27 cellular contexts compared by ENCODE assay signal in the genomic region with DNA sequence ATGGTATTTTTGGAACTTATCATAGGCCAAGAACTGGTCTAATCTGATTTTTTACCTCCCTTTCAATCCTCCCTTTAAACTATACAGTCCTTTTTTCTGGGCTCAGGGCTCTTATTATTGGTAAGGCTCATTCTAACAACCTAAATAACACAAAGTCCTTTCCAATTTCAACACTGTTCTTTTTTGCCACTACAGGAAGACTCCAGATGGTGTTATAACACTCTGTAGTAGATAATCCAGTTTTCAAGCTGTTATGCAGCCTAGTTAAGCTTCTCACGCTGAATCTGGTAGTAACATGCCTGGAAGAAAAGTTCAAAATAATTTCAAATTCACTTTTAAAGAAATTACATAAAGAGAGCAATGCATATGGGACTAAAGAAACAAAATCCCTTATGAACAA. TPM values are rescaled to one million over a fixed set of nuclear protein-coding genes. Genes with fewer than 3 reads are reported as not detected.
"Had no signal": no experiment of that assay in that cellular context is flagged by ENCODE, and none has a peak within 500 bp of the region (broad histone marks: within the 10 kb centered on the region; RNA-seq: fewer than 3 reads in every experiment).

No MANE protein-coding gene starts in this region.

- ATAC-seq: activated CD4-positive, CD25-positive, alpha-beta regulatory T cell treated with anti-CD3 and anti-CD28 coated beads, Interleukin-2, amount 50 U/mL, for 24 hours; body of pancreas; gastroesophageal sphincter; natural killer cell; psoas muscle; stimulated activated naive B cell treated with anti-CD40 and anti-IgM and Interleukin-4, amounts not matched to agents 10 μg/mL and 1 μg/mL and 100 μg/mL, for 72 hours had no signal

- H3K4me3 ChIP-seq: adrenal gland, body of pancreas, gastroesophageal sphincter, neural progenitor cell, psoas muscle, smooth muscle cell, tibial nerve had no signal

- H3K4me3 Mint-ChIP-seq: activated naive CD8-positive, alpha-beta T cell; immature natural killer cell; natural killer cell; neural progenitor cell; stimulated activated naive B cell treated with anti-CD40 and anti-IgM and Interleukin-4, amounts not matched to agents 10 μg/mL and 1 μg/mL and 100 μg/mL, for 72 hours had no signal

- H3K27me3 Mint-ChIP-seq: activated naive CD8-positive, alpha-beta T cell; stimulated activated naive B cell treated with anti-CD40 and anti-IgM and Interleukin-4, amounts not matched to agents 10 μg/mL and 1 μg/mL and 100 μg/mL, for 72 hours had no signal

- FAIRE-seq: endothelial cell of umbilical vein had no signal

- H3K4me1 Mint-ChIP-seq: natural killer cell; neural progenitor cell; stimulated activated naive B cell treated with anti-CD40 and anti-IgM and Interleukin-4, amounts not matched to agents 10 μg/mL and 1 μg/mL and 100 μg/mL, for 72 hours had no signal

- DNase-seq: activated CD4-positive, alpha-beta T cell treated with anti-CD3 and anti-CD28 coated beads for 48 hours; activated CD4-positive, alpha-beta T cell treated with anti-CD3 and anti-CD28 coated beads, Interleukin-2, amount 50 U/mL, for 48 hours; activated CD8-positive, alpha-beta memory T cell treated with anti-CD3 and anti-CD28 coated beads for 24 hours; activated effector memory CD4-positive, alpha-beta T cell treated with Interleukin-2 at 50 U/mL for 16 hours; activated naive CD4-positive, alpha-beta T cell treated with Interleukin-2 at 50 U/mL for 16 hours; adrenal gland; aorta; body of pancreas; head of caudate nucleus; immature natural killer cell; midbrain; natural killer cell; occipital lobe; psoas muscle; stimulated activated CD4-positive, alpha-beta T cell treated with anti-CD3 and anti-CD28 coated beads, Interleukin-15, amount 100 ng/mL, for 24 hours; stimulated activated CD4-positive, alpha-beta T cell treated with anti-CD3 and anti-CD28 coated beads, Interleukin-2, amount 100 ng/mL, for 24 hours; stimulated activated naive B cell treated with anti-CD40 and anti-IgM and Interleukin-4, amounts not matched to agents 10 μg/mL and 1 μg/mL and 100 μg/mL, for 72 hours had no signal

- H3K36me3 ChIP-seq: neural progenitor cell had no signal

- H3K27me3 ChIP-seq: adrenal gland, body of pancreas, gastroesophageal sphincter, neural progenitor cell, tibial nerve had no signal

- H3K9me3 Mint-ChIP-seq: immature natural killer cell; natural killer cell; neural progenitor cell; stimulated activated naive B cell treated with anti-CD40 and anti-IgM and Interleukin-4, amounts not matched to agents 10 μg/mL and 1 μg/mL and 100 μg/mL, for 72 hours had no signal

- H3K27ac Mint-ChIP-seq: activated naive CD8-positive, alpha-beta T cell; immature natural killer cell; natural killer cell; neural progenitor cell; stimulated activated naive B cell treated with anti-CD40 and anti-IgM and Interleukin-4, amounts not matched to agents 10 μg/mL and 1 μg/mL and 100 μg/mL, for 72 hours had no signal

- H3K9me3 ChIP-seq: adrenal gland, body of pancreas, gastroesophageal sphincter, psoas muscle, tibial nerve had no signal

RNA-seq across cellular contexts. Expression of a gene that starts 3.1 kb away (rescaled TPM):
- total RNA-seq: body of pancreas; cardiac septum; kidney epithelial cell; T-helper 1 cell treated with Interleukin-12 subunit alpha and Interleukin-12 subunit beta and Interleukin-4 antibody, amounts not matched to agents 30 ng/mL and 1 ng/mL, for 36 hours had no signal
- polyA plus RNA-seq: aorta, immature natural killer cell, smooth muscle cell had no signal
